Comparison of ENCODE assay signal across 27 cellular contexts in the genomic region with DNA sequence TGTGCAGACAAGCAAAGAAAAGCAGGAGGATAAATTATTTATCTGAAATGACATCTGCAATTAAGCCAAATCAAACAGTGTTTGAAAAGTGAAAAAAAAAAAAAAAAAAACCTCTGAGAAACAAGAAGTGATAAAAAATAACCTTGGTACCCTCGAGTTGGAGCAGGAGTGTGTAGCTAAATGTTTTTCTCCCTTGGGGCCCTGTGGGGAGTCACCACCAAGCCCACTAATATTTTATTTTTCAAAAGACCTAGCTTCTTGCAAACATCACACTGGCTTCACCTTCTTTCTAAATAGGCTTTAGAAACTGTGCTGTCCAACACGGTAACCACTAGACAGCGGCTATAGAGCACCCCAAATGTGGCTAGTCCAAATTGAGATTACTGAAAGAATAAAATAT. TPM values are rescaled to one million over a fixed set of nuclear protein-coding genes. Genes with fewer than 3 reads are reported as not detected.
DNase-seq lines count a peak whose midpoint lies in the region; ATAC-seq, FAIRE-seq and TF ChIP-seq lines count a peak whose summit lies in the region.
"Had no signal": no experiment of that assay in that cellular context is flagged by ENCODE, and none has a peak within 500 bp of the region (broad histone marks: within the 10 kb centered on the region; RNA-seq: fewer than 3 reads in every experiment).

No MANE protein-coding gene starts in this region.

- H3K36me3 ChIP-seq in GM12878 (ENCODE audit: control insufficient read depth in 2 of 2, insufficient read depth in 2 of 2, low read length in 1 of 2) (peaks cover 4 to 34% of the 10 kb centered on the region in 2 experiments), upper lobe of left lung (no peaks in the 10 kb centered on the region), gastrocnemius medialis (no peaks in the 10 kb centered on the region)
- H3K36me3 ChIP-seq: colonic mucosa, lower lobe of right lung, neural progenitor cell had no signal

- H3K9me3 ChIP-seq in GM12878 (replicated peaks; ENCODE audit: control insufficient read depth, insufficient read depth, low read length) (no peaks in the 10 kb centered on the region), upper lobe of left lung (no peaks in the 10 kb centered on the region), gastrocnemius medialis (no peaks in the 10 kb centered on the region)
- H3K9me3 ChIP-seq: colonic mucosa, lower lobe of right lung had no signal

- H3K27ac Mint-ChIP-seq in osteocyte (ENCODE audit: unreplicated experiment): peak overlapping the region; percentile 38
- H3K27ac Mint-ChIP-seq: activated naive CD4-positive, alpha-beta T cell treated with anti-CD3 and anti-CD28 coated beads, Interleukin-2, amount 50 U/mL, for 24 hours; activated T-helper 1 cell treated with anti-CD3 and anti-CD28 coated beads, Interleukin-12 subunit alpha, Interleukin-12 subunit beta, Interleukin-2, Interleukin-4 antibody, amounts not matched to agents 30 ng/mL and 10 ng/mL and 1 ng/mL, durations not matched to agents 14 hours and 24 hours and 36 hours; neural progenitor cell; T-cell; WTC11 had no signal

- no peak for TF ChIP-seq RAD21 in GM12878 (IDR thresholded peaks at IDR 0.05; ENCODE audit: insufficient read depth, low read depth, low read length)

- no peaks in the 10 kb centered on the region for H3K27me3 ChIP-seq in GM12878 (replicated peaks in 1 of 2; ENCODE audit: control insufficient read depth in 2 of 2, insufficient read depth in 2 of 2, low read length in 1 of 2)
- H3K27me3 ChIP-seq in upper lobe of left lung: no peaks in the 10 kb centered on the region
- no peaks in the 10 kb centered on the region for H3K27me3 ChIP-seq in gastrocnemius medialis
- H3K27me3 ChIP-seq: colonic mucosa, neural progenitor cell had no signal

- CTCF ChIA-PET in GM12878 (lab: Yijun Ruan, JAX): interaction anchor here (0.7 to 1.3 kb wide), 4 partner anchors 9 to 112 kb away, joined by 3 to 7 read pairs (median 4); no protein-coding TSS in a partner anchor

- intact Hi-C loops in GM12878 (cut with micrococcal nuclease; ENCODE audit: unreplicated experiment): no loop called here
- intact Hi-C loops in gastrocnemius medialis (cut with DNase I; ENCODE audit: low total_unique reads): loop anchor here (5.0 kb wide), 1 partner anchor 45 kb away; no protein-coding TSS in a partner anchor

- H3K4me1 Mint-ChIP-seq in osteocyte (ENCODE audit: unreplicated experiment): peaks cover 47% of the 10 kb centered on the region

- WGBS in GM12878 (ENCODE audit: insufficient coverage, insufficient replicate concordance, low lambda C conversion rate, missing lambda C conversion rate): 40% methylated on average over 3 of the region's 3 CpGs
- WGBS in upper lobe of left lung, 2 donors: 83 to 85% methylated on average over 3 of the region's 3 CpGs

- H3K4me3 Mint-ChIP-seq in osteocyte (ENCODE audit: unreplicated experiment): no peak overlapping the region
- H3K4me3 Mint-ChIP-seq: activated naive CD4-positive, alpha-beta T cell treated with anti-CD3 and anti-CD28 coated beads, Interleukin-2, amount 50 U/mL, for 24 hours; activated T-helper 1 cell treated with anti-CD3 and anti-CD28 coated beads, Interleukin-12 subunit alpha, Interleukin-12 subunit beta, Interleukin-2, Interleukin-4 antibody, amounts not matched to agents 30 ng/mL and 10 ng/mL and 1 ng/mL, durations not matched to agents 14 hours and 24 hours and 36 hours; neural progenitor cell; WTC11 had no signal

- H3K4me2 ChIP-seq in GM12878 (ENCODE audit: control insufficient read depth, insufficient read depth): no peak overlapping the region
- H3K4me2 ChIP-seq: neural progenitor cell had no signal

- H3K4me1 ChIP-seq in GM12878 (ENCODE audit: control insufficient read depth, insufficient read depth, low read length) (peaks cover 36% of the 10 kb centered on the region), upper lobe of left lung (peaks cover 0 to 9% (median 3%) of the 10 kb centered on the region in 4 donors), gastrocnemius medialis (peaks cover 7 to 12% of the 10 kb centered on the region in 2 donors)

- peak; percentile 58 for ATAC-seq in GM18861 (IDR thresholded peaks at IDR 0.05; ENCODE audit: unreplicated experiment)
- peak; percentile 41 for ATAC-seq in HG03460 (IDR thresholded peaks at IDR 0.05; ENCODE audit: unreplicated experiment)
- peak; percentile 62 for ATAC-seq in GM12878
- no peak for ATAC-seq in upper lobe of left lung (ENCODE audit: low FRiP score in 2 of 2)
- ATAC-seq in gastrocnemius medialis: no peak
- no peak for ATAC-seq in HG02970 (IDR thresholded peaks at IDR 0.05; ENCODE audit: low FRiP score, unreplicated experiment)
- ATAC-seq: sciatic nerve, T-cell, WTC11 had no signal

- no peaks in the 10 kb centered on the region for H4K20me1 ChIP-seq in GM12878 (ENCODE audit: control insufficient read depth, insufficient read depth)

- peaks cover 61% of the 10 kb centered on the region for H3K79me2 ChIP-seq in GM12878 (ENCODE audit: control insufficient read depth, insufficient read depth, low read length)

- H3K27ac ChIP-seq in GM12878 (ENCODE audit: control insufficient read depth, insufficient read depth) (peak overlapping the region; percentile 24; the same call in 1 of the 2 replicates), upper lobe of left lung (no peak overlapping the region), gastrocnemius medialis (no peak overlapping the region)
- H3K27ac ChIP-seq: colonic mucosa, HL-60, lower lobe of right lung, neural progenitor cell had no signal

- TF ChIP-seq EP300 in GM12878 (IDR thresholded peaks at IDR 0.05; ENCODE audit: borderline replicate concordance in 1 of 2, control insufficient read depth in 1 of 2, low read depth in 2 of 2, low read length in 2 of 2) (no peak), upper lobe of left lung (IDR thresholded peaks at IDR 0.05) (no peak)

- no peak for FAIRE-seq in GM12878 (lab: Jason Lieb, UNC)
- FAIRE-seq: RCC 7860, urothelium cell line had no signal

- BruUV-seq in GM12878 (replicated peaks; lab: Mats Ljungman, UMichigan): no TSS peak

- peaks cover 16% of the 10 kb centered on the region for H3K36me3 Mint-ChIP-seq in osteocyte (ENCODE audit: unreplicated experiment)
- H3K36me3 Mint-ChIP-seq: WTC11 had no signal

- no peak for TF ChIP-seq CTCF in GM12878 (IDR thresholded peaks at IDR 0.05 in 2 of 3, conservative IDR thresholded peaks at IDR 0.05 in 1 of 3; ENCODE audit: control insufficient read depth in 2 of 3, extremely low read depth in 1 of 3, insufficient read depth in 1 of 3, low read depth in 3 of 3, low read length in 3 of 3)
- TF ChIP-seq CTCF in osteocyte (IDR thresholded peaks at IDR 0.05): no peak
- no peak for TF ChIP-seq CTCF in upper lobe of left lung (IDR thresholded peaks at IDR 0.05)
- TF ChIP-seq CTCF in gastrocnemius medialis (IDR thresholded peaks at IDR 0.05 in 4 of 5, conservative IDR thresholded peaks at IDR 0.05 in 1 of 5): no peak

- POLR2A ChIA-PET in GM12878 (lab: Charles Lee): interaction anchor here (0.6 to 0.9 kb wide), 5 partner anchors 17 to 215 kb away, joined by 3 to 4 read pairs (median 3); no protein-coding TSS in a partner anchor

- TF ChIP-seq POLR2A in GM12878 (IDR thresholded peaks at IDR 0.05; ENCODE audit: low read depth, low read length): no peak
- no peak for TF ChIP-seq POLR2A in upper lobe of left lung (IDR thresholded peaks at IDR 0.05)
- no peak for TF ChIP-seq POLR2A in gastrocnemius medialis (IDR thresholded peaks at IDR 0.05)

- no peak for DNase-seq in GM12878 (ENCODE audit: low read depth, low spot score)
- no peak for DNase-seq in osteocyte (ENCODE audit: extremely low spot score, unreplicated experiment)
- DNase-seq in upper lobe of left lung: no peak
- DNase-seq in gastrocnemius medialis: no peak
- DNase-seq: activated CD4-positive, alpha-beta T cell treated with anti-CD3 and anti-CD28 coated beads, Interleukin-2, amount 50 U/mL, for 1 hour; amygdala; colonic mucosa; effector memory CD4-positive, alpha-beta T cell; Kasumi-1; lower lobe of right lung; NCI-H1694; NCI-H2171 treated with DMSO at 0.1 percent for 48 hours; NCI-H524; stimulated activated CD4-positive, alpha-beta T cell treated with anti-CD3 and anti-CD28 coated beads, Interleukin-4, amount 100 ng/mL, for 24 hours; stimulated activated naive CD4-positive, alpha-beta T cell; T-cell had no signal

- SMC1A ChIA-PET in GM12878 (lab: Charles Lee; ENCODE audit: uncharacterized antibody, unreplicated experiment): interaction anchor here (0.6 to 3.7 kb wide), 19 partner anchors 9 to 122 kb away, joined by 3 to 16 read pairs (median 4); partner anchors contain the start of gene SNX25

- no peak overlapping the region for H2AFZ ChIP-seq in GM12878 (ENCODE audit: control insufficient read depth, low read depth, low read length)
- H2AFZ ChIP-seq: neural progenitor cell had no signal

- in situ Hi-C loops in GM12878 (cut with MboI): no loop called here
- in situ Hi-C loops in gastrocnemius medialis (cut with MboI; ENCODE audit: low sequenced_read_pairs in 4 of 4): no loop called here

- RAD21 ChIA-PET in GM12878 (lab: Charles Lee; ENCODE audit: unreplicated experiment): interaction anchor here (0.7 to 3.1 kb wide), 8 partner anchors 10 to 104 kb away, joined by 3 to 15 read pairs (median 4); no protein-coding TSS in a partner anchor

- H3K4me3 ChIP-seq in GM12878: no peak overlapping the region
- H3K4me3 ChIP-seq in upper lobe of left lung: no peak overlapping the region
- H3K4me3 ChIP-seq in gastrocnemius medialis: no peak overlapping the region
- H3K4me3 ChIP-seq: colonic mucosa, lower lobe of right lung, neural progenitor cell had no signal

- H3K9me3 Mint-ChIP-seq in osteocyte (ENCODE audit: unreplicated experiment): no peaks in the 10 kb centered on the region
- H3K9me3 Mint-ChIP-seq: activated naive CD4-positive, alpha-beta T cell treated with anti-CD3 and anti-CD28 coated beads, Interleukin-2, amount 50 U/mL, for 24 hours; activated T-helper 1 cell treated with anti-CD3 and anti-CD28 coated beads, Interleukin-12 subunit alpha, Interleukin-12 subunit beta, Interleukin-2, Interleukin-4 antibody, amounts not matched to agents 30 ng/mL and 10 ng/mL and 1 ng/mL, durations not matched to agents 14 hours and 24 hours and 36 hours; neural progenitor cell; T-cell; WTC11 had no signal

- H3K9ac ChIP-seq in GM12878 (ENCODE audit: control insufficient read depth, insufficient read depth, low read length): no peak overlapping the region
- H3K9ac ChIP-seq: neural progenitor cell had no signal

- no peaks in the 10 kb centered on the region for H3K27me3 Mint-ChIP-seq in osteocyte (ENCODE audit: unreplicated experiment)
- H3K27me3 Mint-ChIP-seq: activated naive CD4-positive, alpha-beta T cell treated with anti-CD3 and anti-CD28 coated beads, Interleukin-2, amount 50 U/mL, for 24 hours; T-cell had no signal

RNA-seq across cellular contexts. Expression of gene SNX25, which starts 47.7 kb away (rescaled TPM):
- total RNA-seq in GM12878 (2013; cell fraction: nucleolus; rRNA removed): 343 and 366 TPM in 2 replicates
- 82.0 and 107 TPM in 2 replicates for total RNA-seq in GM12878 (2014; rRNA removed)
- total RNA-seq in GM12878 (2014; rRNA removed; fragmentation: Illumina TruSeq; extraction: Trizol): 115 and 117 TPM in 2 replicates
- total RNA-seq in GM12878 (2021): 106 and 108 TPM in 2 replicates
- 44.9 TPM for polyA plus RNA-seq in GM12878 (2011; ENCODE audit: low read depth)
- 66.6 and 90.3 TPM in 2 replicates for polyA plus RNA-seq in GM12878 (2011; rRNA removed)
- polyA plus RNA-seq in GM12878 (2011; cell fraction: cytosol; rRNA removed): 18.1 and 37.0 TPM in 2 replicates
- polyA plus RNA-seq in GM12878 (2011; cell fraction: nucleus; rRNA removed): 40.4 and 44.0 TPM in 2 replicates
- polyA plus RNA-seq in GM12878 (2012): 51.4 and 77.3 TPM in 2 replicates
- polyA plus RNA-seq in GM12878 (2014; fragmentation: Illumina TruSeq; extraction: Trizol): 93.0 and 116 TPM in 2 replicates
- polyA plus RNA-seq in GM12878 (2014; fragmentation: Nextera tagmentation; extraction: Ambion mirVana): 10 to 100 TPM; 19.6 to 27.8 TPM
- 49.6 and 59.1 TPM in 2 replicates for polyA plus RNA-seq in GM12878 (2014; rRNA removed)
- polyA plus RNA-seq in GM12878 (2016; fragmentation: Nextera tagmentation; extraction: Ambion mirVana): 10 to 100 TPM; 11.2 to 47.1 TPM
- polyA minus RNA-seq in GM12878 (2011; rRNA and poly(A)+ RNA removed): 160 and 175 TPM in 2 replicates
- 28.2 and 46.0 TPM in 2 replicates for polyA minus RNA-seq in GM12878 (2011; cell fraction: cytosol; rRNA and poly(A)+ RNA removed)
- polyA minus RNA-seq in GM12878 (2011; cell fraction: nucleus; rRNA and poly(A)+ RNA removed): 51.0 and 58.2 TPM in 2 replicates
- 44.4 and 46.0 TPM in 2 replicates for total RNA-seq in osteocyte
- 100 to 1,000 TPM in 4 of 6 donors, 10 to 100 TPM in 2; 62.9 to 178 (median 123) TPM for total RNA-seq in upper lobe of left lung
- total RNA-seq in gastrocnemius medialis: 10 to 100 TPM; 11.3 to 17.3 (median 13.4) TPM

RNA-seq across cellular contexts. Expression of gene CFAP97, which starts 53.3 kb away (rescaled TPM):
- 52.2 and 55.3 TPM in 2 replicates for total RNA-seq in GM12878 (2013; cell fraction: nucleolus; rRNA removed)
- total RNA-seq in GM12878 (2014; rRNA removed) (27.2 and 34.2 TPM in 2 replicates), GM12878 (2014; rRNA removed; fragmentation: Illumina TruSeq; extraction: Trizol) (62.7 TPM in 2 replicates), GM12878 (2021) (49.1 and 50.4 TPM in 2 replicates), osteocyte (45.8 and 54.0 TPM in 2 replicates), upper lobe of left lung (10 to 100 TPM; 12.3 to 42.9 (median 24.0) TPM), gastrocnemius medialis (10 to 100 TPM in 2 of 4 donors, 1 to 10 TPM in 2; 6.5 to 14.1 (median 10.8) TPM)
- polyA plus RNA-seq in GM12878 (2011; ENCODE audit: low read depth): 8.9 TPM
- polyA plus RNA-seq in GM12878 (2011; rRNA removed) (29.9 and 43.1 TPM in 2 replicates), GM12878 (2014; fragmentation: Illumina TruSeq; extraction: Trizol) (48.9 and 64.2 TPM in 2 replicates), GM12878 (2014; fragmentation: Nextera tagmentation; extraction: Ambion mirVana) (10 to 100 TPM; 27.2 to 47.5 TPM), GM12878 (2014; rRNA removed) (21.7 and 26.4 TPM in 2 replicates), GM12878 (2016; fragmentation: Nextera tagmentation; extraction: Ambion mirVana) (10 to 100 TPM; 48.5 to 50.8 TPM)
- polyA plus RNA-seq in GM12878 (2011; cell fraction: cytosol; rRNA removed): 9.4 and 13.9 TPM in 2 replicates
- 9.1 and 9.2 TPM in 2 replicates for polyA plus RNA-seq in GM12878 (2011; cell fraction: nucleus; rRNA removed)
- 16.0 and 20.5 TPM in 2 replicates for polyA plus RNA-seq in GM12878 (2012)
- 17.4 and 44.0 TPM in 2 replicates for polyA minus RNA-seq in GM12878 (2011; rRNA and poly(A)+ RNA removed)
- 9.2 and 10.6 TPM in 2 replicates for polyA minus RNA-seq in GM12878 (2011; cell fraction: cytosol; rRNA and poly(A)+ RNA removed)
- polyA minus RNA-seq in GM12878 (2011; cell fraction: nucleus; rRNA and poly(A)+ RNA removed): 9.1 and 13.4 TPM in 2 replicates

Comparison
In these comparisons a context has a peak if more than half of its experiments do, and no peak if none do; other contexts are left out.
1. ATAC-seq: peak in GM18861 (single experiment), HG03460 (single experiment) and GM12878 (single experiment); none in upper lobe of left lung (0 of 2), gastrocnemius medialis (0 of 2) and HG02970 (single experiment).